ENCODE assay signal across 8 cellular contexts in the genomic region with DNA sequence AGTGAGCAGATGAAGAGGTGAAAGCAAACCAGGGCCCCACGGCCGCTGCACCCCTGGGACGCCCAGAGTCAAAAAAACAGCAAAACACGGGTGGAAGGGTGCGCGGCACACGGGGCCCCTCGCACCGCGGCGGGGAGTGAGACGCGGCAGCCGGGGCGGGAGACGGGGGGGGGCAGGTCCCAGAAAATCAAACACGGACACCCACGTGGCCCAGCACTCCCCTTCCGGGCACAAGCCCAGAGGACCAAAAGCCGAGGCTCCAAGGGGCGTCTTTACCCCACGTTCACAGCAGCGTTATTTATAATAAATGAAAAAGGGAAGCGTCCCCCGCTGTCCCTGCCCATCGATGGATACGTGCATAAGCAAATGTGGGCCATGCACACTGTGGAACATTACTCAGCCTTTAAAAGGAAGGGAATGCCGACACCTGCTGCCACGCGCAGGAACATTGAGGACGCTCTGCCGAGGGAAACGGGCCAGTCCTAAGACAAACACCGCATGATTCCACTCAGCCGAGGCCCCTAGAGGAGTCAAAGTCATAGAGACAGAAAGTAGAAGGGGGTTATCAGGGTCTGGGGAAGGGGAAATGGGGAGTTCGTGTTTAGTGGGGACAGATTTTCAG. TPM values are rescaled to one million over a fixed set of nuclear protein-coding genes. Genes with fewer than 3 reads are reported as not detected.
DNase-seq lines count a peak whose midpoint lies in the region; ATAC-seq and TF ChIP-seq lines count a peak whose summit lies in the region.

No MANE protein-coding gene starts in this region.

- peaks cover 8% of the 10 kb centered on the region for H3K36me3 Mint-ChIP-seq in activated naive CD4-positive, alpha-beta T cell treated with anti-CD3 and anti-CD28 coated beads, Interleukin-2, amount 10 ng/mL, durations not matched to agents 7 days and 5 days

- no peaks in the 10 kb centered on the region for H3K9me3 ChIP-seq in hepatocyte (ENCODE audit: low read depth)

- peak; percentile 18 for ATAC-seq in GM19324 (IDR thresholded peaks at IDR 0.05; ENCODE audit: low FRiP score, unreplicated experiment)
- peak; percentile 9 for ATAC-seq in HG03139 (IDR thresholded peaks at IDR 0.05; ENCODE audit: unreplicated experiment)

- WGBS in hepatocyte (ENCODE audit: low lambda C conversion rate, missing lambda C conversion rate): 47% methylated on average over 31 of the region's 36 CpGs

- CTCF ChIA-PET in activated naive CD4-positive, alpha-beta T cell treated with anti-CD3 and anti-CD28 coated beads, Interleukin-2, amount 10 ng/mL, durations not matched to agents 7 days and 5 days (lab: Charles Lee): no interaction called here

- no peaks in the 10 kb centered on the region for H3K9me3 Mint-ChIP-seq in activated naive CD4-positive, alpha-beta T cell treated with anti-CD3 and anti-CD28 coated beads, Interleukin-2, amount 10 ng/mL, durations not matched to agents 7 days and 5 days

- no peak for TF ChIP-seq CTCF in hepatocyte (IDR thresholded peaks at IDR 0.05; ENCODE audit: poor library complexity)

- H3K4me1 ChIP-seq in hepatocyte (ENCODE audit: insufficient read depth): peaks cover 5% of the 10 kb centered on the region

- H3K9me2 ChIP-seq in hepatocyte (replicated peaks; ENCODE audit: insufficient read depth): no peaks in the 10 kb centered on the region

- peaks cover 18% of the 10 kb centered on the region for H3K27me3 Mint-ChIP-seq in activated naive CD4-positive, alpha-beta T cell treated with anti-CD3 and anti-CD28 coated beads, Interleukin-2, amount 10 ng/mL, durations not matched to agents 7 days and 5 days

- H3K4me2 ChIP-seq in hepatocyte: peak overlapping the region; percentile 99

- no peaks in the 10 kb centered on the region for H3K36me3 ChIP-seq in hepatocyte (replicated peaks; ENCODE audit: insufficient read depth, low read depth)

- H3K27ac Mint-ChIP-seq in activated naive CD4-positive, alpha-beta T cell treated with anti-CD3 and anti-CD28 coated beads, Interleukin-2, amount 10 ng/mL, durations not matched to agents 7 days and 5 days: peak overlapping the region; percentile 84

- H3K4me1 Mint-ChIP-seq in activated naive CD4-positive, alpha-beta T cell treated with anti-CD3 and anti-CD28 coated beads, Interleukin-2, amount 10 ng/mL, durations not matched to agents 7 days and 5 days: peaks cover 27% of the 10 kb centered on the region

- H2AFZ ChIP-seq in hepatocyte: peak overlapping the region; percentile 98

- H3K4me3 Mint-ChIP-seq in activated naive CD4-positive, alpha-beta T cell treated with anti-CD3 and anti-CD28 coated beads, Interleukin-2, amount 10 ng/mL, durations not matched to agents 7 days and 5 days: peak overlapping the region; percentile 90

- DNase-seq in activated naive CD4-positive, alpha-beta T cell treated with anti-CD3 and anti-CD28 coated beads, Interleukin-2, amount 10 ng/mL, durations not matched to agents 7 days and 5 days: peak; percentile 46
- no peak for DNase-seq in hepatocyte (ENCODE audit: low spot score)
- peak; percentile 36 to 52 for DNase-seq in stimulated activated CD4-positive, alpha-beta T cell treated with anti-CD3 and anti-CD28 coated beads, Interleukin-2, amount 100 ng/mL, for 24 hours
- DNase-seq in globus pallidus (ENCODE audit: low spot score): no peak
- no peak for DNase-seq in GM19238 (ENCODE audit: insufficient read length, low spot score)
- no peak for DNase-seq in SW480 (ENCODE audit: low spot score)

- no peaks in the 10 kb centered on the region for H3K27me3 ChIP-seq in hepatocyte

- H3K4me3 ChIP-seq in hepatocyte: peak overlapping the region; percentile 25

- H3K79me2 ChIP-seq in hepatocyte: peaks cover 21% of the 10 kb centered on the region

- H4K20me1 ChIP-seq in hepatocyte (ENCODE audit: insufficient read depth, poor library complexity, severe bottlenecking): peaks cover 2% of the 10 kb centered on the region

- no peak overlapping the region for H3K27ac ChIP-seq in hepatocyte

RNA-seq across cellular contexts. Expression of a gene that starts 0.7 kb away (rescaled TPM):
- total RNA-seq in hepatocyte: 109 and 146 TPM in 2 replicates
- 253 and 300 TPM in 2 replicates for polyA plus RNA-seq in hepatocyte

RNA-seq across cellular contexts. Expression of a gene that starts 3.7 kb away (rescaled TPM):
- 0.50 TPM in 1 of 2 replicates, not detected in the other for total RNA-seq in hepatocyte
- polyA plus RNA-seq in hepatocyte: 0.34 TPM in 1 of 2 replicates, not detected in the other

Comparison
In these comparisons a context has a peak if more than half of its experiments do, and no peak if none do; other contexts are left out.
1. DNase-seq: peak in activated naive CD4-positive, alpha-beta T cell treated with anti-CD3 and anti-CD28 coated beads, Interleukin-2, amount 10 ng/mL, durations not matched to agents 7 days and 5 days (single experiment) and stimulated activated CD4-positive, alpha-beta T cell treated with anti-CD3 and anti-CD28 coated beads, Interleukin-2, amount 100 ng/mL, for 24 hours (2 of 2); none in hepatocyte (single experiment), globus pallidus (single experiment), GM19238 (single experiment) and SW480 (single experiment).